8 cellular contexts compared by ENCODE assay signal in genomic region chr7:142478479-142479220, GRCh38.
DNase-seq lines count a peak whose midpoint lies in the region; ATAC-seq and TF ChIP-seq lines count a peak whose summit lies in the region.

No MANE protein-coding gene starts in this region.

- H2AFZ ChIP-seq in parathyroid adenoma = no peak overlapping the region

- no peak overlapping the region for H3K9ac ChIP-seq in parathyroid adenoma

- peak overlapping the region; percentile 32 for H3K27ac ChIP-seq in parathyroid adenoma

- H3K4me3 ChIP-seq in fibroblast of pulmonary artery (replicated peaks; ENCODE audit: low read depth, low read length) = no peak overlapping the region
- no peak overlapping the region for H3K4me3 ChIP-seq in parathyroid adenoma (ENCODE audit: low read depth, low read length)

- no peaks in the 10 kb centered on the region for H3K9me3 ChIP-seq in parathyroid adenoma (ENCODE audit: control insufficient read depth, low read length)

- peaks cover 21% of the 10 kb centered on the region for H3K4me1 ChIP-seq in parathyroid adenoma

- DNase-seq in activated T-cell treated with anti-CD3 and anti-CD28 coated beads, Interleukin-2, amount 50 U/mL, for 48 hours = peak; percentile 28 to 45
- DNase-seq in activated T-cell treated with anti-CD3 and anti-CD28 coated beads for 4 hours = no peak
- peak; percentile 55 for DNase-seq in SW480 (ENCODE audit: low spot score)
- DNase-seq in fibroblast of pulmonary artery (ENCODE audit: low read depth) = peak; percentile 65
- no peak for DNase-seq in central memory CD4-positive, alpha-beta T cell

- no peaks in the 10 kb centered on the region for H3K36me3 ChIP-seq in parathyroid adenoma (ENCODE audit: control insufficient read depth, insufficient read depth, low read length)

- H3K4me2 ChIP-seq in parathyroid adenoma (ENCODE audit: low read length) = peak overlapping the region; percentile 51

- H3K79me2 ChIP-seq in parathyroid adenoma = no peaks in the 10 kb centered on the region

- no peaks in the 10 kb centered on the region for H3K27me3 ChIP-seq in parathyroid adenoma (ENCODE audit: control insufficient read depth, insufficient read depth, low read length)

- ATAC-seq in GM21447 (IDR thresholded peaks at IDR 0.05; ENCODE audit: unreplicated experiment) = peak; percentile 62
- peak; percentile 79 for ATAC-seq in HG03571 (IDR thresholded peaks at IDR 0.05; ENCODE audit: unreplicated experiment)

- TF ChIP-seq CTCF in fibroblast of pulmonary artery (IDR thresholded peaks at IDR 0.05; ENCODE audit: low read length, missing control alignments) (peak; percentile 67), parathyroid adenoma (IDR thresholded peaks at IDR 0.05) (peak; percentile 68)

Comparison
In these comparisons a context has a peak if more than half of its experiments do, and no peak if none do; other contexts are left out.
1. DNase-seq: peak in activated T-cell treated with anti-CD3 and anti-CD28 coated beads, Interleukin-2, amount 50 U/mL, for 48 hours (2 of 2), SW480 (single experiment) and fibroblast of pulmonary artery (single experiment); none in activated T-cell treated with anti-CD3 and anti-CD28 coated beads for 4 hours (single experiment) and central memory CD4-positive, alpha-beta T cell (single experiment).